In genomic region chr2:98570356-98570755, GRCh38 we compare ENCODE assay signal across 25 cellular contexts. TPM values are rescaled to one million over a fixed set of nuclear protein-coding genes. Genes with fewer than 3 reads are reported as not detected.
DNase-seq lines count a peak whose midpoint lies in the region; ATAC-seq and TF ChIP-seq lines count a peak whose summit lies in the region.
"Had no signal": no experiment of that assay in that cellular context is flagged by ENCODE, and none has a peak within 500 bp of the region (broad histone marks: within the 10 kb centered on the region; RNA-seq: fewer than 3 reads in every experiment).

No MANE protein-coding gene starts in this region.

- no peaks in the 10 kb centered on the region for H3K27me3 Mint-ChIP-seq in T-helper 17 cell
- no peaks in the 10 kb centered on the region for H3K27me3 Mint-ChIP-seq in central memory CD8-positive, alpha-beta T cell

- intact Hi-C loops in sigmoid colon (cut with DNase I), result no loop called here

- peak in 1 of 2 donors; percentile 41 for DNase-seq in activated naive CD4-positive, alpha-beta T cell treated with anti-CD3 and anti-CD28 coated beads, Interleukin-2, amount 50 U/mL, for 72 hours (ENCODE audit: low spot score in 2 of 2)
- DNase-seq in activated naive CD4-positive, alpha-beta T cell (lab: John Stamatoyannopoulos, UW), result no peak
- DNase-seq in T-helper 17 cell, result no peak
- no peak for DNase-seq in central memory CD8-positive, alpha-beta T cell (ENCODE audit: low spot score in 2 of 2)
- peak; percentile 32 for DNase-seq in sigmoid colon
- DNase-seq in NCI-H2171 treated with DMSO at 0.1 percent for 48 hours (lab: John Stamatoyannopoulos, UW), result no peak
- no peak for DNase-seq in islet precursor cell
- DNase-seq: activated CD4-positive, alpha-beta T cell treated with anti-CD3 and anti-CD28 coated beads for 48 hours; brain microvascular endothelial cell; foreskin melanocyte; GM23248; heart left ventricle; NCI-H1048; NCI-H1694; NCI-H446 treated with DMSO at 0.1 percent for 48 hours; NCI-H774; SIG-M5; stimulated activated naive CD4-positive, alpha-beta T cell; T1000; upper lobe of right lung had no signal

- no peaks in the 10 kb centered on the region for H3K36me3 Mint-ChIP-seq in activated naive CD4-positive, alpha-beta T cell treated with anti-CD3 and anti-CD28 coated beads, Interleukin-2, amount 50 U/mL, for 72 hours
- peaks cover 10% of the 10 kb centered on the region for H3K36me3 Mint-ChIP-seq in T-helper 17 cell (ENCODE audit: low read depth)
- H3K36me3 Mint-ChIP-seq in central memory CD8-positive, alpha-beta T cell (ENCODE audit: insufficient read depth), result peaks cover 40% of the 10 kb centered on the region

- H3K9me3 Mint-ChIP-seq in activated naive CD4-positive, alpha-beta T cell treated with anti-CD3 and anti-CD28 coated beads, Interleukin-2, amount 50 U/mL, for 72 hours, result no peaks in the 10 kb centered on the region
- H3K9me3 Mint-ChIP-seq in central memory CD8-positive, alpha-beta T cell, result no peaks in the 10 kb centered on the region

- H3K4me3 Mint-ChIP-seq in T-helper 17 cell, result no peak overlapping the region
- no peak overlapping the region for H3K4me3 Mint-ChIP-seq in central memory CD8-positive, alpha-beta T cell

- no peak overlapping the region for H3K4me3 ChIP-seq in sigmoid colon
- H3K4me3 ChIP-seq: BLaER1 treated with 17β-estradiol and CSF1 and Interleukin-3, amounts not matched to agents 10 nM and 100 nM; dorsolateral prefrontal cortex; GM23248; heart left ventricle; Peyer's patch; upper lobe of right lung had no signal

- H3K9me3 ChIP-seq in T-helper 17 cell (ENCODE audit: control insufficient read depth, low read length, poor library complexity, severe bottlenecking), result no peaks in the 10 kb centered on the region
- no peaks in the 10 kb centered on the region for H3K9me3 ChIP-seq in sigmoid colon
- H3K9me3 ChIP-seq: BLaER1 treated with 17β-estradiol and CSF1 and Interleukin-3, amounts not matched to agents 10 nM and 100 nM; heart left ventricle; Peyer's patch; upper lobe of right lung had no signal

- no peak overlapping the region for H3K27ac ChIP-seq in sigmoid colon
- H3K27ac ChIP-seq: BLaER1 treated with 17β-estradiol and CSF1 and Interleukin-3, amounts not matched to agents 10 nM and 100 nM; brain microvascular endothelial cell; dorsolateral prefrontal cortex; GM23248; heart left ventricle; Peyer's patch; upper lobe of right lung; VCaP had no signal

- WGBS in sigmoid colon, 2 donors, result 92 to 97% methylated on average over 5 of the region's 5 CpGs

- no peaks in the 10 kb centered on the region for H3K4me1 ChIP-seq in sigmoid colon
- H3K4me1 ChIP-seq: Peyer's patch, upper lobe of right lung had no signal

- H3K4me1 Mint-ChIP-seq in T-helper 17 cell, result peaks cover 6% of the 10 kb centered on the region
- peaks cover 25% of the 10 kb centered on the region for H3K4me1 Mint-ChIP-seq in central memory CD8-positive, alpha-beta T cell

- TF ChIP-seq EP300 in sigmoid colon (IDR thresholded peaks at IDR 0.05), result no peak

- no peak for ATAC-seq in activated naive CD4-positive, alpha-beta T cell treated with anti-CD3 and anti-CD28 coated beads, Interleukin-2, amount 50 U/mL, for 72 hours
- ATAC-seq in T-helper 17 cell, result no peak
- ATAC-seq in central memory CD8-positive, alpha-beta T cell (replicated peaks; ENCODE audit: extremely low read depth, poor library complexity, severe bottlenecking), result no peak
- no peak for ATAC-seq in HG03196 (IDR thresholded peaks at IDR 0.05; ENCODE audit: unreplicated experiment)
- ATAC-seq: heart left ventricle, upper lobe of right lung had no signal

- no peaks in the 10 kb centered on the region for H3K27me3 ChIP-seq in sigmoid colon
- H3K27me3 ChIP-seq: BLaER1 treated with 17β-estradiol and CSF1 and Interleukin-3, amounts not matched to agents 10 nM and 100 nM; brain microvascular endothelial cell; dorsolateral prefrontal cortex; heart left ventricle; Peyer's patch; upper lobe of right lung had no signal

- H3K27ac Mint-ChIP-seq in activated naive CD4-positive, alpha-beta T cell treated with anti-CD3 and anti-CD28 coated beads, Interleukin-2, amount 50 U/mL, for 72 hours, result peak overlapping the region; percentile 37 to 81
- peak overlapping the region; percentile 92 for H3K27ac Mint-ChIP-seq in T-helper 17 cell
- H3K27ac Mint-ChIP-seq in central memory CD8-positive, alpha-beta T cell (ENCODE audit: low read depth), result peak overlapping the region; percentile 92

- TF ChIP-seq CTCF in sigmoid colon (IDR thresholded peaks at IDR 0.05), result no peak

- peaks cover 35 to 97% (median 60%) of the 10 kb centered on the region in 4 donors for H3K36me3 ChIP-seq in sigmoid colon

- no peak for TF ChIP-seq POLR2A in sigmoid colon (IDR thresholded peaks at IDR 0.05)

RNA-seq across cellular contexts. Expression of gene COA5, which starts 38.0 kb away (rescaled TPM):
- 10 to 100 TPM; 25.0 to 30.3 TPM for total RNA-seq in activated naive CD4-positive, alpha-beta T cell treated with anti-CD3 and anti-CD28 coated beads, Interleukin-2, amount 50 U/mL, for 72 hours
- total RNA-seq in T-helper 17 cell (10 to 100 TPM; 20.0 to 20.7 TPM), sigmoid colon (10 to 100 TPM; 35.5 to 53.8 (median 43.4) TPM)
- 10 to 100 TPM; 28.3 to 44.4 (median 38.8) TPM for polyA plus RNA-seq in sigmoid colon

RNA-seq across cellular contexts. Expression of gene UNC50, which starts 38.0 kb away (rescaled TPM):
- 10 to 100 TPM; 21.6 to 23.8 TPM for total RNA-seq in activated naive CD4-positive, alpha-beta T cell treated with anti-CD3 and anti-CD28 coated beads, Interleukin-2, amount 50 U/mL, for 72 hours
- total RNA-seq in T-helper 17 cell, result 10 to 100 TPM; 12.0 to 14.8 TPM
- 10 to 100 TPM; 39.4 to 61.0 (median 52.7) TPM for total RNA-seq in sigmoid colon
- 10 to 100 TPM; 12.5 to 29.0 (median 19.8) TPM for polyA plus RNA-seq in sigmoid colon
